15 cellular contexts compared by ENCODE assay signal in genomic region chr11:34940026-34940677, GRCh38. TPM values are rescaled to one million over a fixed set of nuclear protein-coding genes. Genes with fewer than 3 reads are reported as not detected.
DNase-seq lines count a peak whose midpoint lies in the region; ATAC-seq and TF ChIP-seq lines count a peak whose summit lies in the region.
"Had no signal": no experiment of that assay in that cellular context is flagged by ENCODE, and none has a peak within 500 bp of the region (broad histone marks: within the 10 kb centered on the region; RNA-seq: fewer than 3 reads in every experiment).

No MANE protein-coding gene starts in this region.

- peaks cover 64% of the 10 kb centered on the region for H3K79me2 ChIP-seq in Karpas-422 (ENCODE audit: low read length)
- H3K79me2 ChIP-seq in osteoblast (ENCODE audit: insufficient read depth, low read length) = peaks cover 37% of the 10 kb centered on the region

- H3K27me3 ChIP-seq in Karpas-422 (ENCODE audit: low read length) = no peaks in the 10 kb centered on the region
- H3K27me3 ChIP-seq in osteoblast (ENCODE audit: insufficient read depth, low read length) = no peaks in the 10 kb centered on the region

- H3K4me3 ChIP-seq in Karpas-422 (ENCODE audit: low read length) = no peak overlapping the region
- H3K4me3 ChIP-seq in osteoblast (ENCODE audit: insufficient read depth, low read length) = no peak overlapping the region

- DNase-seq in GM03348 (ENCODE audit: low spot score) = peak; percentile 65
- peak; percentile 54 for DNase-seq in Karpas-422
- no peak for DNase-seq in chondrocyte (ENCODE audit: low spot score)
- DNase-seq in osteoblast (ENCODE audit: insufficient read length, low spot score, missing footprints) = peak; percentile 51
- no peak for DNase-seq in middle frontal gyrus (ENCODE audit: extremely low spot score, low spot score)
- no peak for DNase-seq in nucleus accumbens (lab: John Stamatoyannopoulos, UW)
- DNase-seq: amygdala; Calu3; effector memory CD8-positive, alpha-beta T cell; H9; NCI-H1436 treated with DMSO at 0.1 percent for 48 hours; NCI-H774; retina had no signal

- H3K4me3 Mint-ChIP-seq in chondrocyte (ENCODE audit: unreplicated experiment) = no peak overlapping the region
- H3K4me3 Mint-ChIP-seq: effector memory CD8-positive, alpha-beta T cell; H9 had no signal

- H3K36me3 Mint-ChIP-seq in chondrocyte (ENCODE audit: low read depth) = peaks cover 12% of the 10 kb centered on the region

- peak overlapping the region; percentile 64 for H3K27ac Mint-ChIP-seq in chondrocyte (ENCODE audit: unreplicated experiment)
- H3K27ac Mint-ChIP-seq: effector memory CD8-positive, alpha-beta T cell; H9 had no signal

- H3K27ac ChIP-seq in Karpas-422 (ENCODE audit: low read length) = 0 out of 2 replicates have a peak overlapping the region, but pooled peaks have one; percentile 6
- H3K27ac ChIP-seq in osteoblast (ENCODE audit: low read depth, low read length) = peak overlapping the region; percentile 6

- no peaks in the 10 kb centered on the region for H3K9me2 ChIP-seq in Karpas-422 (replicated peaks; ENCODE audit: insufficient read depth, low read length)

- peaks cover 5% of the 10 kb centered on the region for H3K9me3 Mint-ChIP-seq in chondrocyte (ENCODE audit: low read depth)
- H3K9me3 Mint-ChIP-seq: effector memory CD8-positive, alpha-beta T cell had no signal

- H2AFZ ChIP-seq in Karpas-422 (ENCODE audit: low read length) (no peak overlapping the region), osteoblast (ENCODE audit: low read length) (no peak overlapping the region)

- peak; percentile 76 for TF ChIP-seq CTCF in chondrocyte (IDR thresholded peaks at IDR 0.05)
- TF ChIP-seq CTCF in osteoblast (IDR thresholded peaks at IDR 0.05; ENCODE audit: extremely low read depth, low read depth, low read length) = peak; percentile 10

- H3K9me3 ChIP-seq in Karpas-422 (ENCODE audit: low read length) = no peaks in the 10 kb centered on the region; the same call in 1 of the 2 replicates
- H3K9me3 ChIP-seq in osteoblast (ENCODE audit: low read depth, low read length) = no peaks in the 10 kb centered on the region

- no peaks in the 10 kb centered on the region for H3K27me3 Mint-ChIP-seq in chondrocyte (ENCODE audit: low read depth)
- H3K27me3 Mint-ChIP-seq: effector memory CD8-positive, alpha-beta T cell had no signal

- H3K4me1 ChIP-seq in Karpas-422 (ENCODE audit: low read length) (peaks cover 16% of the 10 kb centered on the region), osteoblast (ENCODE audit: insufficient read depth, low read length) (peaks cover 8% of the 10 kb centered on the region)

- H3K36me3 ChIP-seq in Karpas-422 (ENCODE audit: insufficient read depth, low read length) (no peaks in the 10 kb centered on the region), osteoblast (ENCODE audit: insufficient read depth, low read length) (peaks cover 5% of the 10 kb centered on the region)

- H3K4me2 ChIP-seq in Karpas-422 (ENCODE audit: low read depth, low read length, poor library complexity, severe bottlenecking) = peak overlapping the region; percentile 42
- no peak overlapping the region for H3K4me2 ChIP-seq in osteoblast (ENCODE audit: insufficient read depth, low read length)

- peak overlapping the region; percentile 21; the same call in 1 of the 2 replicates for H3K9ac ChIP-seq in Karpas-422 (ENCODE audit: low read length)

- peaks cover 24% of the 10 kb centered on the region for H3K4me1 Mint-ChIP-seq in chondrocyte (ENCODE audit: low read depth)

- H4K20me1 ChIP-seq in Karpas-422 (ENCODE audit: insufficient read depth, low read depth, low read length) = no peaks in the 10 kb centered on the region
- no peaks in the 10 kb centered on the region for H4K20me1 ChIP-seq in osteoblast (ENCODE audit: insufficient read depth, low read length)

- no peak for ATAC-seq in HG03175 (IDR thresholded peaks at IDR 0.05; ENCODE audit: unreplicated experiment)
- ATAC-seq in HG03045 (IDR thresholded peaks at IDR 0.05; ENCODE audit: unreplicated experiment) = no peak
- ATAC-seq: effector memory CD8-positive, alpha-beta T cell had no signal

RNA-seq across cellular contexts. Expression of gene PDHX, which starts 23.7 kb away (rescaled TPM):
- 13.8 and 26.0 TPM in 2 replicates for total RNA-seq in Karpas-422 (2014; rRNA removed; shearing (Covaris generic); ENCODE audit: low replicate concordance)
- total RNA-seq in chondrocyte (28.5 to 39.7 TPM (median 38.8 TPM) in 3 replicates), osteoblast (25.9 and 29.7 TPM in 2 replicates)

RNA-seq across cellular contexts. Expression of gene APIP, which starts 24.0 kb away (rescaled TPM):
- total RNA-seq in Karpas-422 (2014; rRNA removed; shearing (Covaris generic); ENCODE audit: low replicate concordance) = 39.3 and 45.6 TPM in 2 replicates
- total RNA-seq in chondrocyte = 13.3 to 16.8 TPM (median 13.3 TPM) in 3 replicates
- 23.9 and 27.5 TPM in 2 replicates for total RNA-seq in osteoblast

Comparison
In these comparisons a context has a peak if more than half of its experiments do, and no peak if none do; other contexts are left out.
1. DNase-seq: peak in GM03348 (single experiment), Karpas-422 (single experiment) and osteoblast (single experiment); none in chondrocyte (single experiment), middle frontal gyrus (single experiment) and nucleus accumbens (0 of 56).